Comparison of ENCODE assay signal across 8 cellular contexts in genomic region chr2:127479219-127479825, GRCh38. TPM values are rescaled to one million over a fixed set of nuclear protein-coding genes. Genes with fewer than 3 reads are reported as not detected.
A peak's percentile ranks its signal among the peaks of the same experiment; 100 is the strongest.
DNase-seq lines count a peak whose midpoint lies in the region; ATAC-seq and TF ChIP-seq lines count a peak whose summit lies in the region.

No MANE protein-coding gene starts in this region.

- no peaks in the 10 kb centered on the region for H3K4me1 ChIP-seq in adipocyte (ENCODE audit: control insufficient read depth, insufficient read depth, low read length)
- no peaks in the 10 kb centered on the region for H3K4me1 ChIP-seq in right atrium auricular region

- no peak for ATAC-seq in GM21576 (IDR thresholded peaks at IDR 0.05; ENCODE audit: unreplicated experiment)

- DNase-seq in GM20000 (ENCODE audit: low spot score) (peak; percentile 45), NCI-H2107 (lab: John Stamatoyannopoulos, UW) (peak; percentile 25), adipocyte (ENCODE audit: low read depth) (peak; percentile 83), right atrium auricular region (ENCODE audit: low spot score) (no peak), smooth muscle cell of the brain vasculature (ENCODE audit: low read depth, low spot score) (peak; percentile 37), UCSD-AML1 (lab: John Stamatoyannopoulos, UW; ENCODE audit: unreplicated experiment) (no peak)

- TF ChIP-seq CTCF in C4-2B (conservative IDR thresholded peaks at IDR 0.05) (peak; percentile 80), GM20000 (IDR thresholded peaks at IDR 0.05; ENCODE audit: extremely low read depth, missing control alignments) (peak; percentile 39), right atrium auricular region (IDR thresholded peaks at IDR 0.05) (peak; percentile 48 to 71)

- H3K36me3 ChIP-seq in adipocyte (ENCODE audit: control insufficient read depth, insufficient read depth, low read length, severe bottlenecking) (peaks cover 38% of the 10 kb centered on the region), right atrium auricular region (peaks cover 38% of the 10 kb centered on the region)

- no peaks in the 10 kb centered on the region for H3K27me3 ChIP-seq in adipocyte (replicated peaks; ENCODE audit: control insufficient read depth, insufficient read depth, low read length)
- no peaks in the 10 kb centered on the region for H3K27me3 ChIP-seq in right atrium auricular region

- H3K9me3 ChIP-seq in adipocyte (ENCODE audit: control insufficient read depth, low read length) = peaks cover 9% of the 10 kb centered on the region
- H3K9me3 ChIP-seq in right atrium auricular region = peaks cover 0 to 5% of the 10 kb centered on the region in 2 donors

- H3K9ac ChIP-seq in adipocyte (ENCODE audit: low read length) = no peak overlapping the region

- H3K27ac ChIP-seq in C4-2B (no peak overlapping the region), right atrium auricular region (no peak overlapping the region)

- H3K4me3 ChIP-seq in adipocyte (ENCODE audit: low read length) = no peak overlapping the region
- H3K4me3 ChIP-seq in right atrium auricular region = no peak overlapping the region

RNA-seq across cellular contexts. Expression of gene IWS1, which starts 47.0 kb away (rescaled TPM):
- total RNA-seq in right atrium auricular region = 10 to 100 TPM; 43.3 to 46.4 TPM

RNA-seq across cellular contexts. Expression of gene MYO7B, which starts 56.2 kb away (rescaled TPM):
- total RNA-seq in right atrium auricular region = under 1 TPM; 0.52 to 0.67 TPM

Comparison
In these comparisons a context has a peak if more than half of its experiments do, and no peak if none do; other contexts are left out.
1. DNase-seq: peak in GM20000 (single experiment), NCI-H2107 (single experiment), adipocyte (single experiment) and smooth muscle cell of the brain vasculature (single experiment); none in right atrium auricular region (single experiment) and UCSD-AML1 (single experiment).
2. Peak in every context shown above with its lines, with median percentiles within 50 percentile points of each other: CTCF ChIP-seq.